Comparison of ENCODE assay signal across 26 cellular contexts in genomic region chr10:70588255-70588654, GRCh38. TPM values are rescaled to one million over a fixed set of nuclear protein-coding genes. Genes with fewer than 3 reads are reported as not detected.
DNase-seq lines count a peak whose midpoint lies in the region; ATAC-seq and TF ChIP-seq lines count a peak whose summit lies in the region.
"Had no signal": no experiment of that assay in that cellular context is flagged by ENCODE, and none has a peak within 500 bp of the region (broad histone marks: within the 10 kb centered on the region; RNA-seq: fewer than 3 reads in every experiment).

No MANE protein-coding gene starts in this region.

- peaks cover 100% of the 10 kb centered on the region for H3K4me1 ChIP-seq in OCI-LY1 (ENCODE audit: insufficient read depth, low read length, severe bottlenecking)
- H3K4me1 ChIP-seq: A549 had no signal

- H3K4me1 Mint-ChIP-seq in activated T-cell treated with anti-CD3 and anti-CD28 coated beads, Interleukin-2, amount 50 U/mL, for 72 hours (ENCODE audit: low read depth) = peaks cover 52% of the 10 kb centered on the region
- H3K4me1 Mint-ChIP-seq in nephron = peaks cover 83% of the 10 kb centered on the region

- H3K27ac ChIP-seq in OCI-LY1 (ENCODE audit: low read depth, low read length, poor library complexity, severe bottlenecking) = peak overlapping the region; percentile 98
- H3K27ac ChIP-seq: A549, left lung, SK-N-MC, transverse colon had no signal

- no peak for ATAC-seq in activated T-cell treated with anti-CD3 and anti-CD28 coated beads, Interleukin-2, amount 50 U/mL, for 72 hours (replicated peaks in 1 of 2)
- ATAC-seq in GM21390 (IDR thresholded peaks at IDR 0.05; ENCODE audit: unreplicated experiment) = no peak
- ATAC-seq: A549; activated CD4-positive, CD25-positive, alpha-beta regulatory T cell treated with anti-CD3 and anti-CD28 coated beads, Interleukin-2, amount 50 U/mL, for 24 hours; left lung had no signal

- no peak overlapping the region for H3K4me3 ChIP-seq in GM12865 (ENCODE audit: low read depth, low read length)
- no peak overlapping the region for H3K4me3 ChIP-seq in OCI-LY1 (ENCODE audit: low read depth, low read length, poor library complexity, severe bottlenecking)
- H3K4me3 ChIP-seq: A549, left lung, SK-N-MC, transverse colon had no signal

- peaks cover 19% of the 10 kb centered on the region for H3F3A ChIP-seq in OCI-LY1 (ENCODE audit: insufficient read depth, low read length)

- no peaks in the 10 kb centered on the region for H4K20me1 ChIP-seq in OCI-LY1 (ENCODE audit: insufficient read depth, low read length)

- no peaks in the 10 kb centered on the region for H3K9me2 ChIP-seq in OCI-LY1 (ENCODE audit: low read depth, low read length)

- H3K4me2 ChIP-seq in OCI-LY1 (ENCODE audit: low read length) = peak overlapping the region; percentile 42
- H3K4me2 ChIP-seq: A549 had no signal

- no peaks in the 10 kb centered on the region for H3K79me2 ChIP-seq in OCI-LY1 (ENCODE audit: insufficient read depth, low read length)

- H3K9me3 Mint-ChIP-seq in activated T-cell treated with anti-CD3 and anti-CD28 coated beads, Interleukin-2, amount 50 U/mL, for 72 hours = no peaks in the 10 kb centered on the region
- no peaks in the 10 kb centered on the region for H3K9me3 Mint-ChIP-seq in nephron
- H3K9me3 Mint-ChIP-seq: activated CD4-positive, alpha-beta memory T cell treated with anti-CD3 and anti-CD28 coated beads, Interleukin-2, amount 10 ng/mL, durations not matched to agents 7 days and 5 days; brain; T-helper 1 cell treated with Interleukin-12 subunit alpha and Interleukin-12 subunit beta and Interleukin-4 antibody, amounts not matched to agents 30 μg/mL and 1 μg/mL, for 36 hours had no signal

- H2AFZ ChIP-seq in OCI-LY1 (ENCODE audit: low read length) = no peak overlapping the region

- H3K4me3 Mint-ChIP-seq in activated T-cell treated with anti-CD3 and anti-CD28 coated beads, Interleukin-2, amount 50 U/mL, for 72 hours = no peak overlapping the region
- H3K4me3 Mint-ChIP-seq in nephron = peak overlapping the region in 1 of 3 experiments; percentile 32
- H3K4me3 Mint-ChIP-seq: activated CD4-positive, alpha-beta memory T cell treated with anti-CD3 and anti-CD28 coated beads, Interleukin-2, amount 10 ng/mL, durations not matched to agents 7 days and 5 days; brain; T-helper 1 cell treated with Interleukin-12 subunit alpha and Interleukin-12 subunit beta and Interleukin-4 antibody, amounts not matched to agents 30 μg/mL and 1 μg/mL, for 36 hours had no signal

- no peaks in the 10 kb centered on the region for H3K27me3 ChIP-seq in OCI-LY1 (ENCODE audit: insufficient read depth, low read length)
- H3K27me3 ChIP-seq: left lung, transverse colon had no signal

- peak overlapping the region; percentile 46 for H3K9ac ChIP-seq in OCI-LY1 (ENCODE audit: low read length)

- H3K27me3 Mint-ChIP-seq in activated T-cell treated with anti-CD3 and anti-CD28 coated beads, Interleukin-2, amount 50 U/mL, for 72 hours (ENCODE audit: low read depth) = peaks cover 26% of the 10 kb centered on the region
- peaks cover 4% of the 10 kb centered on the region for H3K27me3 Mint-ChIP-seq in nephron (ENCODE audit: low read depth)

- H3K36me3 Mint-ChIP-seq in activated T-cell treated with anti-CD3 and anti-CD28 coated beads, Interleukin-2, amount 50 U/mL, for 72 hours (ENCODE audit: insufficient read depth in 2 of 2) = peaks cover 0 to 2% of the 10 kb centered on the region in 2 donors
- H3K36me3 Mint-ChIP-seq in nephron (ENCODE audit: low read depth) = no peaks in the 10 kb centered on the region
- H3K36me3 Mint-ChIP-seq: brain had no signal

- H3K9me3 ChIP-seq in OCI-LY1 (ENCODE audit: low read length) = no peaks in the 10 kb centered on the region
- H3K9me3 ChIP-seq: A549, left lung, transverse colon had no signal

- H3K27ac Mint-ChIP-seq in activated T-cell treated with anti-CD3 and anti-CD28 coated beads, Interleukin-2, amount 50 U/mL, for 72 hours = peak overlapping the region; percentile 68
- peak overlapping the region in 2 of 3 experiments; percentile 74 to 90 for H3K27ac Mint-ChIP-seq in nephron
- H3K27ac Mint-ChIP-seq: activated CD4-positive, alpha-beta memory T cell treated with anti-CD3 and anti-CD28 coated beads, Interleukin-2, amount 10 ng/mL, durations not matched to agents 7 days and 5 days; T-helper 1 cell treated with Interleukin-12 subunit alpha and Interleukin-12 subunit beta and Interleukin-4 antibody, amounts not matched to agents 30 μg/mL and 1 μg/mL, for 36 hours had no signal

- H3K36me3 ChIP-seq in OCI-LY1 (ENCODE audit: insufficient read depth, low read length) = no peaks in the 10 kb centered on the region
- H3K36me3 ChIP-seq: left lung, transverse colon had no signal

- TF ChIP-seq CTCF in GM12865 (IDR thresholded peaks at IDR 0.05; ENCODE audit: insufficient read depth, low read depth, low read length, missing control alignments) (no peak), OCI-LY1 (IDR thresholded peaks at IDR 0.05; ENCODE audit: low read length) (no peak), nephron (IDR thresholded peaks at IDR 0.05; ENCODE audit: unreplicated experiment in 3 of 3) (no peak)

- DNase-seq in activated T-cell treated with anti-CD3 and anti-CD28 coated beads, Interleukin-2, amount 50 U/mL, for 72 hours = no peak
- no peak for DNase-seq in activated T-cell treated with anti-CD3 and anti-CD28 coated beads, Interleukin-2, amount 50 U/mL, for 1 hour
- DNase-seq in GM12865 (ENCODE audit: low read depth) = peak; percentile 31
- DNase-seq in cerebellar nuclear complex (lab: John Stamatoyannopoulos, UW) = no peak
- DNase-seq in NCI-H1092 (lab: John Stamatoyannopoulos, UW) = no peak
- DNase-seq: activated CD4-positive, alpha-beta memory T cell treated with anti-CD3 and anti-CD28 coated beads, Interleukin-2, amount 10 ng/mL, durations not matched to agents 7 days and 5 days; GOT3; IMR-90; left lung; NCI-H1105 treated with DMSO at 0.1 percent for 48 hours; NCI-H2081 treated with DMSO at 0.1 percent for 48 hours; NCI-H226; NCI-H69; nucleus accumbens; transverse colon had no signal

RNA-seq across cellular contexts. Expression of gene PRF1, which starts 14.3 kb away (rescaled TPM):
- total RNA-seq in activated T-cell treated with anti-CD3 and anti-CD28 coated beads, Interleukin-2, amount 50 U/mL, for 72 hours = 100 to 1,000 TPM in 1 of 2 donors, 10 to 100 TPM in 1; 44.5 to 102 TPM
- total RNA-seq: cerebellum, glomerular endothelial cell, IMR-90, pulmonary artery endothelial cell had no signal
